In the genomic region with DNA sequence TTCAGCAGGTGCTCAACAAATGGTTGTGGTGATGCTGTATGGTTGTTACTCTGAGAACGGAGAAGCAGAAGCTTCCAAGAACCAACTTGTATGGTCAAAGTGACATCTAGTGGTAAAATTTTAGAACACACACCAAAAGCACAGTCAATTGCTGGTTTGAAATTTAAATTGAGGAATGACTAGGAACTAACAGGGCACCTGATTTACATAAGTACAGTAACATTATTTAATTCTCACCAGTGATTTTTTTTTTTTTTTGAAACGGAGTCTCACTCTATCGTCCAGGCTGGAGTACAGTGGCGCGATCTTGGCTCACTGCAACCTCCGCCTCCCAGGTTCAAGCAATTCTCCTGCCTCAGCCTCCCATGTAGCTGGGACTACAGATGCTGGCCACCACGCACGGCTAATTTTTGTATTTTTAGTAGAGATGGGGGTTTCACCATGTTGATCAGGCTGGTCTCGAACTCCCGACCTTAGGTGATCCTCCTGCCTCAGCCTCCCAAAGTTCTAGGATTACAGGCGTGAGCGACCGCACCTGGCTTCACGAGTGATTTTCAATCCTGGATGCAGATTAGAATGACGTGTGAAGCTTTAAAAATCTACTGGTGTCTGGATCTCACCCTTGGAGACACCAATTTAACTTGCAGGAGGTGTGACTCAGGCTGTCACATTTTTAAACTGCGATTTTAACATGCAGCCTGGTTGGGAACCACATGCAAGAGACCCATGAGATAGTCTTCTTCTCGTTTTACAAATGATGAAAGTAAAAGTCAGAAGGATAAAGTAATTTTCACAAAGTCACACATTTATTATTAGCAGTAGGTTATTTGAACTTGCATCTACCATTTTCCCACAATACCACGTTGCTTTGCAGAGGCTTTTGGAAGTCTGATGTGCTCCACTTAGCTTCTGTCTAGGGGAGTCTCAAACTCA, we compare ENCODE assay signal across 8 cellular contexts. TPM values are rescaled to one million over a fixed set of nuclear protein-coding genes. Genes with fewer than 3 reads are reported as not detected.
A peak's percentile ranks its signal among the peaks of the same experiment; 100 is the strongest.
DNase-seq lines count a peak whose midpoint lies in the region; ATAC-seq and TF ChIP-seq lines count a peak whose summit lies in the region.

No MANE protein-coding gene starts in this region.

- intact Hi-C loops in breast epithelium (cut with DNase I; ENCODE audit: low total_unique reads): no loop called here

- H3K27me3 Mint-ChIP-seq in type B pancreatic cell: no peaks in the 10 kb centered on the region

- H3K4me1 Mint-ChIP-seq in type B pancreatic cell (ENCODE audit: unreplicated experiment): peaks cover 7% of the 10 kb centered on the region

- no peak for ATAC-seq in GM21717 (IDR thresholded peaks at IDR 0.05; ENCODE audit: unreplicated experiment)
- no peak for ATAC-seq in GM21515 (IDR thresholded peaks at IDR 0.05; ENCODE audit: unreplicated experiment)

- peak; percentile 53 for DNase-seq in Daoy (ENCODE audit: low read depth)
- peak; percentile 68 for DNase-seq in HT1080 (ENCODE audit: low read depth)
- DNase-seq in NCI-H774 (lab: John Stamatoyannopoulos, UW): peak; percentile 47
- DNase-seq in breast epithelium (ENCODE audit: low spot score in 2 of 2): no peak
- DNase-seq in kidney epithelial cell (ENCODE audit: low read depth): no peak
- DNase-seq in type B pancreatic cell (ENCODE audit: extremely low spot score, unreplicated experiment): no peak

- H3K9me3 Mint-ChIP-seq in type B pancreatic cell: no peaks in the 10 kb centered on the region

- no peak overlapping the region for H3K4me3 Mint-ChIP-seq in type B pancreatic cell

- H3K9me3 ChIP-seq in breast epithelium: no peaks in the 10 kb centered on the region

- TF ChIP-seq CTCF in breast epithelium (IDR thresholded peaks at IDR 0.05) (peak; percentile 65 to 78 (median 74)), kidney epithelial cell (IDR thresholded peaks at IDR 0.05; ENCODE audit: insufficient read depth, low read length, poor library complexity, severe bottlenecking) (peak; percentile 56), type B pancreatic cell (conservative IDR thresholded peaks at IDR 0.05) (peak; percentile 87)

- H3K27ac Mint-ChIP-seq in type B pancreatic cell: no peak overlapping the region

- H3K4me1 ChIP-seq in breast epithelium: no peaks in the 10 kb centered on the region

- H3K27ac ChIP-seq in breast epithelium: no peak overlapping the region

- no peak for TF ChIP-seq POLR2A in breast epithelium (IDR thresholded peaks at IDR 0.05)

- H3K36me3 ChIP-seq in breast epithelium (no peaks in the 10 kb centered on the region), kidney epithelial cell (ENCODE audit: control insufficient read depth, insufficient read depth, low read length) (no peaks in the 10 kb centered on the region)

- no peaks in the 10 kb centered on the region for H3K36me3 Mint-ChIP-seq in type B pancreatic cell

- H3K4me3 ChIP-seq in breast epithelium: no peak overlapping the region
- H3K4me3 ChIP-seq in kidney epithelial cell (ENCODE audit: low read depth, low read length): no peak overlapping the region

- H3K27me3 ChIP-seq in breast epithelium (no peaks in the 10 kb centered on the region), kidney epithelial cell (ENCODE audit: control insufficient read depth, insufficient read depth, low read length) (no peaks in the 10 kb centered on the region)

RNA-seq across cellular contexts. Expression of a gene that starts 14.1 kb away (rescaled TPM):
- total RNA-seq in Daoy (2014; rRNA removed; shearing (Covaris generic)): 12.9 and 15.2 TPM in 2 replicates
- 16.7 and 21.8 TPM in 2 replicates for total RNA-seq in HT1080 (2014; rRNA removed; shearing (Covaris generic))
- polyA plus RNA-seq in HT1080 (2015; cell fraction: cytosol; rRNA removed): 51.4 and 62.6 TPM in 2 replicates
- 99.3 and 108 TPM in 2 replicates for polyA plus RNA-seq in HT1080 (2015; cell fraction: nucleus; rRNA removed)
- total RNA-seq in breast epithelium (10 to 100 TPM; 49.6 to 84.0 (median 61.6) TPM), kidney epithelial cell (30.5 and 33.1 TPM in 2 replicates), type B pancreatic cell (ENCODE audit: low replicate concordance) (64.5 and 78.1 TPM in 2 replicates)

RNA-seq across cellular contexts. Expression of a gene that starts 18.3 kb away (rescaled TPM):
- 10.6 and 16.1 TPM in 2 replicates for total RNA-seq in Daoy (2014; rRNA removed; shearing (Covaris generic))
- total RNA-seq in HT1080 (2014; rRNA removed; shearing (Covaris generic)): 0.13 and 0.43 TPM in 2 replicates
- 0.38 and 0.59 TPM in 2 replicates for polyA plus RNA-seq in HT1080 (2015; cell fraction: cytosol; rRNA removed)
- 0.52 and 0.68 TPM in 2 replicates for polyA plus RNA-seq in HT1080 (2015; cell fraction: nucleus; rRNA removed)
- total RNA-seq in breast epithelium: 10 to 100 TPM; 10.9 to 20.5 (median 18.0) TPM
- total RNA-seq in kidney epithelial cell: 26.7 and 28.9 TPM in 2 replicates
- total RNA-seq in type B pancreatic cell (ENCODE audit: low replicate concordance): 12.1 and 16.7 TPM in 2 replicates

Comparison
In these comparisons a context has a peak if more than half of its experiments do, and no peak if none do; other contexts are left out.
1. DNase-seq: peak in Daoy (single experiment), HT1080 (single experiment) and NCI-H774 (single experiment); none in breast epithelium (0 of 2), kidney epithelial cell (single experiment) and type B pancreatic cell (single experiment).
2. Peak in every context shown above with its lines, with median percentiles within 50 percentile points of each other: CTCF ChIP-seq.